ENCODE assay signal across 28 cellular contexts in genomic region chr13:96104516-96104915, GRCh38. TPM values are rescaled to one million over a fixed set of nuclear protein-coding genes. Genes with fewer than 3 reads are reported as not detected.
"Had no signal": no experiment of that assay in that cellular context is flagged by ENCODE, and none has a peak within 500 bp of the region (broad histone marks: within the 10 kb centered on the region; RNA-seq: fewer than 3 reads in every experiment).

No MANE protein-coding gene starts in this region.

- H3K27me3 Mint-ChIP-seq: stimulated activated naive CD8-positive, alpha-beta T cell treated with anti-CD3 and anti-CD28 coated beads, Interleukin-15, Interleukin-2, amounts not matched to agents 100 ng/mL and 50 ng/mL, for 24 hours had no signal

- H3K27ac ChIP-seq: breast epithelium, colonic mucosa, dorsolateral prefrontal cortex, epithelial cell of prostate, heart right ventricle, left lung, tibial artery had no signal

- H3K27ac Mint-ChIP-seq: activated naive CD4-positive, alpha-beta T cell treated with anti-CD3 and anti-CD28 coated beads for 36 hours; activated naive CD8-positive, alpha-beta T cell treated with anti-CD3 and anti-CD28 coated beads, Interleukin-2, amount 10 ng/mL, durations not matched to agents 7 days and 5 days; activated T-cell treated with anti-CD3 and anti-CD28 coated beads, Interleukin-2, amount 50 U/mL, for 72 hours; immature natural killer cell; mesothelial cell of epicardium; natural killer cell; progenitor cell of endocrine pancreas; stimulated activated naive CD8-positive, alpha-beta T cell treated with anti-CD3 and anti-CD28 coated beads, Interleukin-15, Interleukin-2, amounts not matched to agents 100 ng/mL and 50 ng/mL, for 24 hours had no signal

- H3K4me1 Mint-ChIP-seq: activated naive CD8-positive, alpha-beta T cell treated with anti-CD3 and anti-CD28 coated beads, Interleukin-2, amount 10 ng/mL, durations not matched to agents 7 days and 5 days; immature natural killer cell; natural killer cell had no signal

- ATAC-seq: activated T-cell treated with anti-CD3 and anti-CD28 coated beads, Interleukin-2, amount 50 U/mL, for 72 hours; heart right ventricle; left lung; natural killer cell had no signal

- H3K36me3 Mint-ChIP-seq: activated naive CD8-positive, alpha-beta T cell treated with anti-CD3 and anti-CD28 coated beads, Interleukin-2, amount 10 ng/mL, durations not matched to agents 7 days and 5 days; immature natural killer cell; natural killer cell had no signal

- H3K4me3 ChIP-seq: breast epithelium, colonic mucosa, dorsolateral prefrontal cortex, heart right ventricle, left lung, lung, tibial artery had no signal

- H3K4me3 Mint-ChIP-seq: activated naive CD4-positive, alpha-beta T cell treated with anti-CD3 and anti-CD28 coated beads for 36 hours; activated naive CD8-positive, alpha-beta T cell treated with anti-CD3 and anti-CD28 coated beads, Interleukin-2, amount 10 ng/mL, durations not matched to agents 7 days and 5 days; activated T-cell treated with anti-CD3 and anti-CD28 coated beads, Interleukin-2, amount 50 U/mL, for 72 hours; immature natural killer cell; mesothelial cell of epicardium; natural killer cell; stimulated activated naive CD8-positive, alpha-beta T cell treated with anti-CD3 and anti-CD28 coated beads, Interleukin-15, Interleukin-2, amounts not matched to agents 100 ng/mL and 50 ng/mL, for 24 hours had no signal

- DNase-seq: activated CD4-positive, alpha-beta T cell treated with anti-CD3 and anti-CD28 coated beads for 4 hours; activated CD4-positive, alpha-beta T cell treated with anti-CD3 and anti-CD28 coated beads, Interleukin-2, amount 50 U/mL, for 48 hours; activated CD4-positive, CD25-positive, alpha-beta regulatory T cell; activated effector memory CD4-positive, alpha-beta T cell treated with Interleukin-2 at 50 U/mL for 16 hours; activated naive CD4-positive, alpha-beta T cell treated with anti-CD3 and anti-CD28 coated beads for 36 hours; activated naive CD8-positive, alpha-beta T cell treated with anti-CD3 and anti-CD28 coated beads, Interleukin-2, amount 10 ng/mL, durations not matched to agents 7 days and 5 days; activated T-cell treated with anti-CD3 and anti-CD28 coated beads, Interleukin-2, amount 50 U/mL, for 72 hours; amniotic stem cell; colonic mucosa; dorsolateral prefrontal cortex; heart right ventricle; immature natural killer cell; kidney glomerular epithelial cell; left lung; natural killer cell; stimulated activated CD4-positive, alpha-beta T cell treated with anti-CD3 and anti-CD28 coated beads, Interleukin-12 subunit alpha, Interleukin-12 subunit beta, amount 100 ng/mL, for 4 hours; substantia nigra; T-helper 1 cell; T-helper 9 cell; tibial artery had no signal

RNA-seq across cellular contexts. Expression of gene HS6ST3, which starts 14.6 kb away (rescaled TPM):
- total RNA-seq: activated naive CD4-positive, alpha-beta T cell treated with anti-CD3 and anti-CD28 coated beads for 36 hours; activated naive CD8-positive, alpha-beta T cell treated with anti-CD3 and anti-CD28 coated beads, Interleukin-2, amount 10 ng/mL, durations not matched to agents 7 days and 5 days; activated T-cell treated with anti-CD3 and anti-CD28 coated beads, Interleukin-2, amount 50 U/mL, for 72 hours; fibroblast of villous mesenchyme; natural killer cell; osteocyte had no signal
